Comparison of ENCODE assay signal across 2 cellular contexts in genomic region chr19:33329060-33329459, GRCh38.
TF ChIP-seq lines count a peak whose summit lies in the region.

No MANE protein-coding gene starts in this region.

TF ChIP-seq in liver, 16 proteins besides CTCF, POLR2A, EP300 and RAD21:
- TF ChIP-seq EGR1 (IDR thresholded peaks at IDR 0.05; ENCODE audit: low read depth in 2 of 2) (no peak), HNF4A (conservative IDR thresholded peaks at IDR 0.05) (peak in 1 of 2 donors; percentile 10), SP1 (IDR thresholded peaks at IDR 0.05) (peak; percentile 9), FOXA2 (IDR thresholded peaks at IDR 0.05) (peak; percentile 17), TAF1 (conservative IDR thresholded peaks at IDR 0.05) (no peak), RXRA (IDR thresholded peaks at IDR 0.05) (no peak), GABPA (IDR thresholded peaks at IDR 0.05 in 1 of 2, conservative IDR thresholded peaks at IDR 0.05 in 1 of 2) (no peak), MAX (IDR thresholded peaks at IDR 0.05) (no peak)

TF ChIP-seq in HepG2, 621 proteins besides CTCF, POLR2A, EP300 and RAD21:
- TF ChIP-seq ZNF230 (CRISPR knock-in tag; IDR thresholded peaks at IDR 0.05) = no peak
- TF ChIP-seq MATR3 (CRISPR knock-in tag; IDR thresholded peaks at IDR 0.05) = no peak
